20 cellular contexts compared by ENCODE assay signal in the genomic region with DNA sequence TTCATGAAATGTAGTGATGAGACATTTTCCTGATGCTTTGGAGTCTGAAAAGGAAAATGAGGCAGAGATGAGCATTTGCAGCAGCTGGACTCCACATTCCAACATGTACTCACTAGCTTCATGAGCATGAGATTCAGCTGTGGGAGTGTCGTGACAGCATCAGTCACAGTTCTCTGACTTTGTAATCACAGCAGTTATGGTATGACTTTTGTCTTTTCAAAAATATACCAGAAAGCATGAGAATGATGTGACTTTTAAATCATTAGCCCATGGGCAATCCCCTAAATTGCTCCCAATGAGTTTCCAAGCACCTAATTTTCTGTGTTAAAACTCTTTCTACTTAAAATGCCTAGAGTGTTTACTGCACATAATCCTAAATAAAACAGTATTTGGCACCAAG. TPM values are rescaled to one million over a fixed set of nuclear protein-coding genes. Genes with fewer than 3 reads are reported as not detected.
DNase-seq lines count a peak whose midpoint lies in the region; ATAC-seq and TF ChIP-seq lines count a peak whose summit lies in the region.
"Had no signal": no experiment of that assay in that cellular context is flagged by ENCODE, and none has a peak within 500 bp of the region (broad histone marks: within the 10 kb centered on the region; RNA-seq: fewer than 3 reads in every experiment).

No MANE protein-coding gene starts in this region.

- H3K27ac ChIP-seq in body of pancreas, result no peak overlapping the region
- H3K27ac ChIP-seq: neural progenitor cell, uterus had no signal

- H3K4me1 ChIP-seq in body of pancreas, result no peaks in the 10 kb centered on the region
- H3K4me1 ChIP-seq: neural progenitor cell, uterus had no signal

- 55 to 88% methylated on average over 1 of the region's 1 CpG for WGBS in body of pancreas, 2 donors

- no peaks in the 10 kb centered on the region for H3K36me3 ChIP-seq in body of pancreas (replicated peaks in 1 of 2; ENCODE audit: insufficient read depth in 1 of 2, low read depth in 2 of 2)
- H3K36me3 ChIP-seq: neural progenitor cell, uterus had no signal

- ATAC-seq in GM18511 (IDR thresholded peaks at IDR 0.05; ENCODE audit: unreplicated experiment), result peak; percentile 44
- peak; percentile 51 for ATAC-seq in GM19438 (IDR thresholded peaks at IDR 0.05; ENCODE audit: low read depth, unreplicated experiment)
- ATAC-seq in HG02852 (IDR thresholded peaks at IDR 0.05; ENCODE audit: unreplicated experiment), result peak; percentile 61
- ATAC-seq in HG03558 (IDR thresholded peaks at IDR 0.05; ENCODE audit: extremely low read depth, unreplicated experiment), result peak; percentile 34
- ATAC-seq in body of pancreas, result no peak
- ATAC-seq: activated CD8-positive, alpha-beta memory T cell treated with anti-CD3 and anti-CD28 coated beads, Interleukin-2, amount 10 ng/mL, durations not matched to agents 7 days and 5 days had no signal

- H3K27me3 ChIP-seq in body of pancreas, result no peaks in the 10 kb centered on the region
- H3K27me3 ChIP-seq: neural progenitor cell, uterus had no signal

- TF ChIP-seq POLR2A in body of pancreas (IDR thresholded peaks at IDR 0.05), result no peak

- H3K4me3 ChIP-seq in body of pancreas, result no peak overlapping the region
- H3K4me3 ChIP-seq: neural progenitor cell, uterus had no signal

- H3K9me3 ChIP-seq in body of pancreas, result no peaks in the 10 kb centered on the region
- H3K9me3 ChIP-seq: uterus had no signal

- DNase-seq in cerebellum (ENCODE audit: low spot score) (no peak), T1000 (lab: John Stamatoyannopoulos, UW) (no peak), body of pancreas (no peak), islet precursor cell (no peak)
- DNase-seq: activated CD4-positive, CD25-positive, alpha-beta regulatory T cell; activated CD8-positive, alpha-beta memory T cell treated with anti-CD3 and anti-CD28 coated beads, Interleukin-2, amount 10 ng/mL, durations not matched to agents 7 days and 5 days; activated effector memory CD4-positive, alpha-beta T cell treated with anti-CD3 and anti-CD28 coated beads, Interleukin-2, amount 50 U/mL, for 16 hours; amniotic stem cell; H9; hippocampal formation; IMR-90; NCI-H187 treated with DMSO at 0.1 percent for 48 hours; NCI-H446 treated with DMSO at 0.1 percent for 48 hours; T-helper 1 cell; uterus had no signal

- intact Hi-C loops in body of pancreas (cut with DNase I), result no loop called here

- TF ChIP-seq CTCF in body of pancreas (IDR thresholded peaks at IDR 0.05), result no peak

RNA-seq across cellular contexts. Expression of a gene that starts 18.2 kb away (rescaled TPM):
- total RNA-seq in cerebellum (19.5 TPM), body of pancreas (10 to 100 TPM; 10.5 to 11.2 TPM)
